Comparison of ENCODE assay signal across 37 cellular contexts in the genomic region with DNA sequence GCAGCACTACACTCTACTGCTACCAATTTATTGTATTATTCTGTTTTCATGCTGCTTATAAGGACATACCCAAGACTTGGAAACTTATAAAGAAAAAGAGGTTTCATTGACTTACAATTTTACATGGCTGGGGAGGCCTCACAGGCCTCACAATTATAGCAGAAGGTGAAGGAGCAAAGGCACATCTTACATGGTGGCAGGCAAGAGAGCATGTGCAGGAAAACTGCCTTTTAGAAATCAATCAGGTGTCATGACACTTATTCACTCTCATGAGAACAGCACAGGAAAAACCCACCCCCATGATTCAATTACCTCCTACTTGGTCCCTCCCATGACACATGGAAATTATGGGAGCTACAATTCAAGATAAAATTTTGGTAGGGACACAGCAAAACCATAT. TPM values are rescaled to one million over a fixed set of nuclear protein-coding genes. Genes with fewer than 3 reads are reported as not detected.
"Had no signal": no experiment of that assay in that cellular context is flagged by ENCODE, and none has a peak within 500 bp of the region (broad histone marks: within the 10 kb centered on the region; RNA-seq: fewer than 3 reads in every experiment).

No MANE protein-coding gene starts in this region.

- H3K27me3 ChIP-seq: MG63 had no signal

- H3K36me3 ChIP-seq: MG63 had no signal

- H3K4me3 ChIP-seq: MG63 had no signal

- H3K9me3 ChIP-seq: MG63 had no signal

- DNase-seq: Karpas-422, Kasumi-1, MG63, MM.1S, MV-4-11, NCI-H1048, NCI-H1092, NCI-H1092 treated with DMSO at 0.1 percent for 48 hours, NCI-H1105, NCI-H1105 treated with DMSO at 0.1 percent for 48 hours, NCI-H1417 treated with DMSO at 0.1 percent for 48 hours, NCI-H1436, NCI-H1436 treated with DMSO at 0.1 percent for 48 hours, NCI-H146, NCI-H1694, NCI-H1694 treated with DMSO at 0.1 percent for 48 hours, NCI-H187, NCI-H187 treated with DMSO at 0.1 percent for 48 hours, NCI-H1930, NCI-H2029, NCI-H2029 treated with DMSO at 0.1 percent for 48 hours, NCI-H2081, NCI-H2081 treated with DMSO at 0.1 percent for 48 hours, NCI-H2107, NCI-H2171, NCI-H2171 treated with DMSO at 0.1 percent for 48 hours, NCI-H2227 treated with DMSO at 0.1 percent for 48 hours, NCI-H226, NCI-H345, NCI-H446, NCI-H446 treated with DMSO at 0.1 percent for 48 hours, NCI-H510A, NCI-H510A treated with DMSO at 0.1 percent for 48 hours had no signal

RNA-seq across cellular contexts. Expression of gene GLYAT, which starts 49.6 kb away (rescaled TPM):
- total RNA-seq: LHCN-M2, M059J, MCF 10A, NCI-H460 had no signal
